In the genomic region with DNA sequence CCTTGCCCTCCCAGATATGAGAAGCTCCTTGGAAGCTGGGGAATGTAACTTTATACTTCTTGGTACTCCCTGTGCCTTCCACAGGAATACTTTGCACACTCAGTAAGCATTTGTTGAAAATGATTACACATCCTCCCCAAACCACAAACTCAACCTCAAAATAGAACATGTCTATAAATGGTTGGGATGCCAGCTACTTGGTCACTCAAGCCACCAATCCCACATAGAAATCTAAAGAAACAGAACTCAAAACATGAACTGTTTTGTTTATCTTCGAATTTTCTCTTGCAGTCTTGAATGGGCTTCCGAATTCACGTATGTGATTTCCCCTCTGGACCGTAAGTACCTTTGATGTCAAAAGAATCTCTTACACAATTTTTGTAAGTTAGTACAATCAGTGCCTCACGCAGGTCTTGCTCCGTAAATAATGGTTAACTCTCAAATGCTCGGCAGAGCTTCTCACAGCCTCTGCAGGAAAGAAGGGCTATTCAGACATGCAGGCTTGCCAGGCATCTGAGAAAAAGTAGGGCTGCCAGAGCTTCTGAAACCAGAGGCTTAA, we compare ENCODE assay signal across 9 cellular contexts. TPM values are rescaled to one million over a fixed set of nuclear protein-coding genes. Genes with fewer than 3 reads are reported as not detected.
DNase-seq lines count a peak whose midpoint lies in the region; ATAC-seq lines count a peak whose summit lies in the region.
"Had no signal": no experiment of that assay in that cellular context is flagged by ENCODE, and none has a peak within 500 bp of the region (broad histone marks: within the 10 kb centered on the region; RNA-seq: fewer than 3 reads in every experiment).

No MANE protein-coding gene starts in this region.

- H3K23ac ChIP-seq in trophoblast cell (ENCODE audit: low read length), result no peak overlapping the region

- H3K27me3 ChIP-seq in trophoblast cell (ENCODE audit: insufficient read depth, low read length), result no peaks in the 10 kb centered on the region

- no peak overlapping the region for H3K4ac ChIP-seq in trophoblast cell (ENCODE audit: low read depth, low read length)

- peak overlapping the region; percentile 25 for H3K4me2 ChIP-seq in trophoblast cell (ENCODE audit: low read length)

- no peak overlapping the region for H3K18ac ChIP-seq in trophoblast cell (ENCODE audit: low read length)

- DNase-seq in CD1c-positive myeloid dendritic cell (ENCODE audit: extremely low spot score) (peak; percentile 57), NOMO-1 treated with dmso at 0.1 percent for 144 hours (lab: John Stamatoyannopoulos, UW; ENCODE audit: unreplicated experiment) (peak; percentile 14), epidermal melanocyte (ENCODE audit: insufficient read length, low spot score) (peak; percentile 34), trophoblast cell (no peak), NCI-H2227 (lab: John Stamatoyannopoulos, UW; ENCODE audit: unreplicated experiment) (no peak), germinal center (ENCODE audit: low spot score) (no peak)
- DNase-seq: activated B cell treated with CpG ODN at 0.5 μM for 24 hours had no signal

- no peak overlapping the region for H3K14ac ChIP-seq in trophoblast cell (ENCODE audit: low read length)

- H3K27ac ChIP-seq in trophoblast cell (ENCODE audit: low read depth, low read length), result peak overlapping the region; percentile 87

- WGBS in trophoblast cell (ENCODE audit: extremely low coverage, insufficient coverage, insufficient read length), result no CpG with 5 or more reads among the region's 7 CpGs

- H4K8ac ChIP-seq in trophoblast cell (ENCODE audit: low read depth, low read length), result peak overlapping the region; percentile 20

- H2AK5ac ChIP-seq in trophoblast cell (ENCODE audit: low read length), result no peak overlapping the region

- no peaks in the 10 kb centered on the region for H3K9me3 ChIP-seq in trophoblast cell (ENCODE audit: insufficient read depth, low read depth, low read length)

- H3K9ac ChIP-seq in trophoblast cell (ENCODE audit: low read length), result no peak overlapping the region

- peak overlapping the region; percentile 17 for H4K91ac ChIP-seq in trophoblast cell (ENCODE audit: low read depth, low read length)

- H2BK12ac ChIP-seq in trophoblast cell (ENCODE audit: low read length), result no peak overlapping the region

- H3K4me1 ChIP-seq in trophoblast cell (ENCODE audit: control insufficient read depth in 1 of 2, insufficient read depth in 2 of 2, low read length in 2 of 2), result peaks cover 9 to 13% of the 10 kb centered on the region in 2 experiments

- no peak overlapping the region for H4K12ac ChIP-seq in trophoblast cell (ENCODE audit: low read depth, low read length)

- H2BK120ac ChIP-seq in trophoblast cell (ENCODE audit: insufficient read depth, low read length, poor library complexity), result peak overlapping the region; percentile 23

- peak overlapping the region; percentile 78 for H2BK5ac ChIP-seq in trophoblast cell (ENCODE audit: low read depth, low read length, poor library complexity)

- no peak for ATAC-seq in GM19397 (IDR thresholded peaks at IDR 0.05; ENCODE audit: unreplicated experiment)
- no peak for ATAC-seq in HG02571 (IDR thresholded peaks at IDR 0.05; ENCODE audit: unreplicated experiment)

- no peak overlapping the region for H3K4me3 ChIP-seq in trophoblast cell (ENCODE audit: low read depth, low read length)

- H3K36me3 ChIP-seq in trophoblast cell (ENCODE audit: control insufficient read depth in 1 of 2, insufficient read depth in 2 of 2, low read length in 2 of 2), result peaks cover 9 to 13% of the 10 kb centered on the region in 2 experiments

- peaks cover 11% of the 10 kb centered on the region for H3K79me2 ChIP-seq in trophoblast cell (ENCODE audit: control insufficient read depth, insufficient read depth, low read length, poor library complexity)

- no peak overlapping the region for H2AFZ ChIP-seq in trophoblast cell (ENCODE audit: insufficient read depth, low read length, poor library complexity)

- peaks cover 8% of the 10 kb centered on the region for H3K79me1 ChIP-seq in trophoblast cell (ENCODE audit: low read length)

RNA-seq across cellular contexts. Expression of a gene that starts 26.9 kb away (rescaled TPM):
- 93.6 and 96.6 TPM in 2 replicates for polyA plus RNA-seq in trophoblast cell (2013)

RNA-seq across cellular contexts. Expression of a gene that starts 55.5 kb away (rescaled TPM):
- 72.9 and 74.4 TPM in 2 replicates for polyA plus RNA-seq in trophoblast cell (2013)

Comparison
In these comparisons a context has a peak if more than half of its experiments do, and no peak if none do; other contexts are left out.
1. DNase-seq: peak in CD1c-positive myeloid dendritic cell (single experiment), NOMO-1 treated with dmso at 0.1 percent for 144 hours (single experiment) and epidermal melanocyte (single experiment); none in trophoblast cell (0 of 2), NCI-H2227 (single experiment) and germinal center (single experiment).